13 cellular contexts compared by ENCODE assay signal in the genomic region with DNA sequence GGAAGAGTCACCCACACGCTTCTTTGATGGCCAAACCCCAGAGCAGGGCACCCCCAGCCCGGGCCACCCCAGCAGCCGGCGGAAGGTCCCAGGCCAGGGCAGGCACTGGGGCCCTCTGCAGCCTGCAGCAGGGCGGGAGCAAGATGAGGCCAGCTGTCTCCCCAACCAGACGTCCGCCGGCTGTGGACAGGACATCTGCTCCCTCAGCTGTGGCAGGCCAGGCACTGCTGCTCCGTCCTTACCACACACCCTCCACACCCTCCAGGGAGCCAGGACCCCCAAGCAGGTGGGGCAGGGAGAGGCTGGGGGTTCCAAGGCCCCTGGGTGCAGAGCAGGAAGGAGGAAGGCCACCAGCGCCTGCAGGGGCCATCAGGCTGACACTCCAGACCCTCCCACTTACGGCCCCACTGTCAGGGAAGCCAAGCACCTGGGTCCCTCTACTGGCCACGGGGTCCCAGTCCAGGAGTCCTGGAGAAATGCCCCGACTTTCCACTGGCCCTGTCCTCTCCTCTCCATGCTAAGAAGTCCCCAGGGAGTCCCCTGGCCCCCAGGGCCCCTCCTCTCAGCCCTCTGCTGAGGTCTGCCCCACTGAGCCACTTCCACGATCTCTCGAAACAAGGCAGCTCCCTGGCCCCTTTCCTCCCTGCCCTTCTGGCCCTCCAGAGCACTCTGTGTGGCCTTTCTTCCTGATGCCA. TPM values are rescaled to one million over a fixed set of nuclear protein-coding genes. Genes with fewer than 3 reads are reported as not detected.
DNase-seq lines count a peak whose midpoint lies in the region; TF ChIP-seq lines count a peak whose summit lies in the region.
"Had no signal": no experiment of that assay in that cellular context is flagged by ENCODE, and none has a peak within 500 bp of the region (broad histone marks: within the 10 kb centered on the region; RNA-seq: fewer than 3 reads in every experiment).

No MANE protein-coding gene starts in this region.

- H3K36me3 Mint-ChIP-seq in endothelial cell (ENCODE audit: low read depth, unreplicated experiment), result no peaks in the 10 kb centered on the region
- no peaks in the 10 kb centered on the region for H3K36me3 Mint-ChIP-seq in activated naive CD8-positive, alpha-beta T cell treated with anti-CD3 and anti-CD28 coated beads for 36 hours
- H3K36me3 Mint-ChIP-seq: CD8-positive, alpha-beta T cell; immature natural killer cell had no signal

- no peak overlapping the region for H3K4me3 Mint-ChIP-seq in endothelial cell (ENCODE audit: unreplicated experiment)
- no peak overlapping the region for H3K4me3 Mint-ChIP-seq in activated naive CD8-positive, alpha-beta T cell treated with anti-CD3 and anti-CD28 coated beads for 36 hours
- H3K4me3 Mint-ChIP-seq: CD8-positive, alpha-beta T cell; immature natural killer cell had no signal

- H3K27ac Mint-ChIP-seq in endothelial cell (ENCODE audit: unreplicated experiment), result no peak overlapping the region
- H3K27ac Mint-ChIP-seq in activated naive CD8-positive, alpha-beta T cell treated with anti-CD3 and anti-CD28 coated beads for 36 hours, result no peak overlapping the region
- H3K27ac Mint-ChIP-seq: CD8-positive, alpha-beta T cell; immature natural killer cell had no signal

- H3K9me3 ChIP-seq in NT2/D1 (ENCODE audit: insufficient read depth, low read length), result peaks cover 3% of the 10 kb centered on the region; the same call in 1 of the 2 replicates
- H3K9me3 ChIP-seq: esophagus squamous epithelium, thoracic aorta had no signal

- H3K27me3 ChIP-seq in NT2/D1 (ENCODE audit: insufficient read depth, insufficient read length), result no peaks in the 10 kb centered on the region

- no peak for TF ChIP-seq CTCF in endothelial cell (IDR thresholded peaks at IDR 0.05; ENCODE audit: unreplicated experiment)

- no peak overlapping the region for H3K4me3 ChIP-seq in NT2/D1 (ENCODE audit: insufficient read length, low read depth)
- H3K4me3 ChIP-seq: esophagus squamous epithelium, thoracic aorta had no signal

- intact Hi-C loops in posterior vena cava (cut with DNase I), result loop anchor here (10.0 kb wide), 2 partner anchors 457 to 467 kb away; no protein-coding TSS in a partner anchor

- peaks cover 37% of the 10 kb centered on the region for H3K4me1 ChIP-seq in NT2/D1 (ENCODE audit: insufficient read depth, insufficient read length)

- H3K36me3 ChIP-seq in NT2/D1 (ENCODE audit: insufficient read depth, insufficient read length, low read length), result peaks cover 48% of the 10 kb centered on the region
- H3K36me3 ChIP-seq: thoracic aorta had no signal

- peaks cover 2% of the 10 kb centered on the region for H3K4me1 Mint-ChIP-seq in endothelial cell (ENCODE audit: unreplicated experiment)
- peaks cover 1% of the 10 kb centered on the region for H3K4me1 Mint-ChIP-seq in activated naive CD8-positive, alpha-beta T cell treated with anti-CD3 and anti-CD28 coated beads for 36 hours

- H3K9ac ChIP-seq in NT2/D1 (ENCODE audit: insufficient read length, low read depth), result peak overlapping the region; percentile 11

- peaks cover 4% of the 10 kb centered on the region for H3K27me3 Mint-ChIP-seq in endothelial cell (ENCODE audit: unreplicated experiment)
- H3K27me3 Mint-ChIP-seq in activated naive CD8-positive, alpha-beta T cell treated with anti-CD3 and anti-CD28 coated beads for 36 hours, result peaks cover 2% of the 10 kb centered on the region

- no peaks in the 10 kb centered on the region for H3K9me3 Mint-ChIP-seq in endothelial cell (ENCODE audit: unreplicated experiment)
- H3K9me3 Mint-ChIP-seq in activated naive CD8-positive, alpha-beta T cell treated with anti-CD3 and anti-CD28 coated beads for 36 hours, result no peaks in the 10 kb centered on the region
- H3K9me3 Mint-ChIP-seq: CD8-positive, alpha-beta T cell; immature natural killer cell had no signal

- DNase-seq in D341Med (ENCODE audit: low spot score) (peak; percentile 41), NT2/D1 (ENCODE audit: low read depth, low spot score) (no peak), endothelial cell (ENCODE audit: low spot score) (peak; percentile 13), posterior vena cava (ENCODE audit: low spot score) (peak; percentile 77), RKO (ENCODE audit: low spot score) (no peak), NCI-H1930 (lab: John Stamatoyannopoulos, UW) (no peak), DMS53 (lab: John Stamatoyannopoulos, UW) (no peak)
- DNase-seq in activated naive CD8-positive, alpha-beta T cell treated with anti-CD3 and anti-CD28 coated beads for 36 hours, result no peak
- DNase-seq: esophagus squamous epithelium, immature natural killer cell had no signal

RNA-seq across cellular contexts. Expression of gene WNT9A, which starts 5.6 kb away (rescaled TPM):
- total RNA-seq in endothelial cell (ENCODE audit: unreplicated experiment), result 1.0 TPM
- total RNA-seq in posterior vena cava, result 1 to 10 TPM; 2.7 to 3.3 TPM
- not detected for total RNA-seq in activated naive CD8-positive, alpha-beta T cell treated with anti-CD3 and anti-CD28 coated beads for 36 hours
- total RNA-seq: activated CD8-positive, alpha-beta memory T cell treated with anti-CD3 and anti-CD28 coated beads for 36 hours; CD8-positive, alpha-beta T cell had no signal

Comparison
In these comparisons a context has a peak if more than half of its experiments do, and no peak if none do; other contexts are left out.
1. DNase-seq: peak in D341Med (single experiment), endothelial cell (single experiment) and posterior vena cava (single experiment); none in NT2/D1 (single experiment), activated naive CD8-positive, alpha-beta T cell treated with anti-CD3 and anti-CD28 coated beads for 36 hours (single experiment), RKO (single experiment), NCI-H1930 (0 of 2) and DMS53 (single experiment).